21 cellular contexts compared by ENCODE assay signal in genomic region chr21:35506352-35506751, GRCh38.
DNase-seq lines count a peak whose midpoint lies in the region; ATAC-seq, FAIRE-seq and TF ChIP-seq lines count a peak whose summit lies in the region.
"Had no signal": no experiment of that assay in that cellular context is flagged by ENCODE, and none has a peak within 500 bp of the region (broad histone marks: within the 10 kb centered on the region; RNA-seq: fewer than 3 reads in every experiment).

No MANE protein-coding gene starts in this region.

- H2BK15ac ChIP-seq in H9 (ENCODE audit: low read depth, low read length), result no peak overlapping the region

- H3K56ac ChIP-seq in H9 (ENCODE audit: insufficient read length, low read depth, low read length), result no peak overlapping the region

- H3K4me2 ChIP-seq in H9 (ENCODE audit: insufficient read depth, insufficient read length, low read length), result peak overlapping the region; percentile 32
- H3K4me2 ChIP-seq in HepG2 (ENCODE audit: low read depth, low read length), result no peak overlapping the region
- H3K4me2 ChIP-seq: PC-9 had no signal

- H2AFZ ChIP-seq in H9 (ENCODE audit: low read length), result no peak overlapping the region
- no peak overlapping the region for H2AFZ ChIP-seq in HepG2 (ENCODE audit: low read length)
- H2AFZ ChIP-seq: PC-9 had no signal

- H3K4ac ChIP-seq in H9 (ENCODE audit: low read depth, low read length), result no peak overlapping the region

- H4K5ac ChIP-seq in H9 (ENCODE audit: insufficient read length, low read depth, low read length), result no peak overlapping the region

- ATAC-seq in upper lobe of left lung (ENCODE audit: low FRiP score in 2 of 2) (no peak), HepG2 (no peak)

- no peak overlapping the region for H4K91ac ChIP-seq in H9 (ENCODE audit: insufficient read length, low read depth, low read length)

- H4K8ac ChIP-seq in H9 (replicated peaks; ENCODE audit: insufficient read length, low read depth, low read length), result no peak overlapping the region

- no peak for TF ChIP-seq EP300 in upper lobe of left lung (IDR thresholded peaks at IDR 0.05)
- no peak for TF ChIP-seq EP300 in HepG2 (IDR thresholded peaks at IDR 0.05; ENCODE audit: low read depth in 2 of 2, low read length in 2 of 2)
- no peak for TF ChIP-seq EP300 in HepG2 (CRISPR knock-in tag; IDR thresholded peaks at IDR 0.05; ENCODE audit: borderline replicate concordance)

- H3K23ac ChIP-seq in H9 (ENCODE audit: insufficient read length, low read depth, low read length), result no peak overlapping the region

- no peak overlapping the region for H3K18ac ChIP-seq in H9 (ENCODE audit: insufficient read length, low read depth, low read length)

- H2BK5ac ChIP-seq in H9 (ENCODE audit: insufficient read length, low read length), result no peak overlapping the region

- POLR2A ChIA-PET in HepG2 (lab: Yijun Ruan, JAX), result no interaction called here

- H4K20me1 ChIP-seq in H9 (ENCODE audit: control insufficient read depth, insufficient read depth, insufficient read length) (no peaks in the 10 kb centered on the region), HepG2 (ENCODE audit: insufficient read depth, low read length) (no peaks in the 10 kb centered on the region)

- H3K27ac Mint-ChIP-seq in H9, result peak overlapping the region; percentile 8 to 65 (median 20); a peak in 2 of 7 replicates
- peak overlapping the region; percentile 19 for H3K27ac Mint-ChIP-seq in dendritic cell treated with granulocyte-macrophage colony-stimulating factor and Interleukin-4, amounts not matched to agents 40 ng/mL and 50 ng/mL, for 4 days

- no peak overlapping the region for H3K27ac ChIP-seq in H9 (ENCODE audit: insufficient read length, low read depth, low read length)
- no peak overlapping the region for H3K27ac ChIP-seq in upper lobe of left lung
- no peak overlapping the region for H3K27ac ChIP-seq in HepG2 (ENCODE audit: extremely low read length, insufficient read depth, low read length)
- H3K27ac ChIP-seq: PC-9 had no signal

- no peak overlapping the region for H2BK12ac ChIP-seq in H9 (ENCODE audit: insufficient read length, low read depth, low read length)

- H3K9me3 ChIP-seq in H9 (ENCODE audit: control insufficient read depth, low read depth, low read length), result no peaks in the 10 kb centered on the region
- H3K9me3 ChIP-seq in upper lobe of left lung, result no peaks in the 10 kb centered on the region
- H3K9me3 ChIP-seq in HepG2 (ENCODE audit: low read length), result no peaks in the 10 kb centered on the region
- H3K9me3 ChIP-seq: MG63 had no signal

- intact Hi-C loops in dendritic cell treated with granulocyte-macrophage colony-stimulating factor and Interleukin-4, amounts not matched to agents 40 ng/mL and 50 ng/mL, for 4 days (cut with micrococcal nuclease), result loop anchor here (5.0 to 10.0 kb wide), 2 partner anchors 222 to 759 kb away; no protein-coding TSS in a partner anchor
- intact Hi-C loops in HepG2 (cut with micrococcal nuclease; ENCODE audit: unreplicated experiment), result loop anchor here (10.0 kb wide), 2 partner anchors 452 to 612 kb away; no protein-coding TSS in a partner anchor

- H3K4me1 ChIP-seq in H9 (ENCODE audit: insufficient read depth, low read length) (peaks cover 14% of the 10 kb centered on the region), upper lobe of left lung (peaks cover 0 to 7% (median 4%) of the 10 kb centered on the region in 4 donors), HepG2 (ENCODE audit: insufficient read depth, low read length) (peaks cover 7% of the 10 kb centered on the region; the same call in 1 of the 2 replicates)

- no peak overlapping the region for H2AK5ac ChIP-seq in H9 (ENCODE audit: insufficient read length, low read length)

- no peak overlapping the region for H3K4me3 ChIP-seq in AG10803 (ENCODE audit: low read length)
- no peak overlapping the region for H3K4me3 ChIP-seq in upper lobe of left lung
- no peak overlapping the region for H3K4me3 ChIP-seq in HepG2 (replicated peaks in 1 of 3; ENCODE audit: insufficient read depth in 1 of 3, low read depth in 2 of 3, low read length in 3 of 3)
- H3K4me3 ChIP-seq: MG63, PC-9 had no signal

- H2BK20ac ChIP-seq in H9 (ENCODE audit: low read depth, low read length, poor library complexity, severe bottlenecking), result no peak overlapping the region

- no peaks in the 10 kb centered on the region for H3K23me2 ChIP-seq in H9 (ENCODE audit: insufficient read length, low read depth, low read length, poor library complexity, severe bottlenecking)

- no peaks in the 10 kb centered on the region for H3K36me3 ChIP-seq in upper lobe of left lung
- no peaks in the 10 kb centered on the region for H3K36me3 ChIP-seq in HepG2 (replicated peaks in 1 of 2; ENCODE audit: control insufficient read depth in 1 of 2, insufficient read depth in 2 of 2, low read length in 2 of 2)
- H3K36me3 ChIP-seq: MG63 had no signal

- BruUV-seq in HepG2 (replicated peaks; lab: Mats Ljungman, UMichigan), result no TSS peak

- no peak for TF ChIP-seq RAD21 in HepG2 (CRISPR knock-in tag; IDR thresholded peaks at IDR 0.05)

- in situ Hi-C loops in HepG2 (cut with HindIII; ENCODE audit: extremely low pct_ligation_motif_present, low pct_unique_long_range_greater_than_20kb), result no loop called here

- H3K4me3 Mint-ChIP-seq in H9, result peak overlapping the region; percentile 2 to 13; a peak in 3 of 5 replicates
- H3K4me3 Mint-ChIP-seq in dendritic cell treated with granulocyte-macrophage colony-stimulating factor and Interleukin-4, amounts not matched to agents 40 ng/mL and 50 ng/mL, for 4 days, result no peak overlapping the region
- H3K4me3 Mint-ChIP-seq: CD4-positive, CD25-positive, alpha-beta regulatory T cell had no signal

- no peaks in the 10 kb centered on the region for H3K27me3 Mint-ChIP-seq in H9 (ENCODE audit: low read depth)
- no peaks in the 10 kb centered on the region for H3K27me3 Mint-ChIP-seq in dendritic cell treated with granulocyte-macrophage colony-stimulating factor and Interleukin-4, amounts not matched to agents 40 ng/mL and 50 ng/mL, for 4 days

- no peak overlapping the region for H3T11ph ChIP-seq in H9 (ENCODE audit: low read length)

- no peak for FAIRE-seq in HepG2 (lab: Jason Lieb, UNC)
- FAIRE-seq: A204.1 had no signal

- TF ChIP-seq CTCF in AG10803 (conservative IDR thresholded peaks at IDR 0.05; ENCODE audit: low read length) (no peak), H9 (conservative IDR thresholded peaks at IDR 0.05) (no peak), upper lobe of left lung (IDR thresholded peaks at IDR 0.05) (no peak), HepG2 (CRISPR knock-in tag; IDR thresholded peaks at IDR 0.05) (no peak)

- H3K79me2 ChIP-seq in H9 (ENCODE audit: insufficient read depth, low read length) (no peaks in the 10 kb centered on the region), HepG2 (ENCODE audit: insufficient read depth, low read length) (no peaks in the 10 kb centered on the region)

- no peaks in the 10 kb centered on the region for H3K36me3 Mint-ChIP-seq in H9 (ENCODE audit: insufficient read depth in 1 of 3, low read depth in 3 of 3)
- H3K36me3 Mint-ChIP-seq in dendritic cell treated with granulocyte-macrophage colony-stimulating factor and Interleukin-4, amounts not matched to agents 40 ng/mL and 50 ng/mL, for 4 days (ENCODE audit: low read depth), result no peaks in the 10 kb centered on the region
- H3K36me3 Mint-ChIP-seq: CD4-positive, CD25-positive, alpha-beta regulatory T cell had no signal

- no peak overlapping the region for H3K14ac ChIP-seq in H9 (ENCODE audit: insufficient read depth, low read length)

- no peak for TF ChIP-seq POLR2A in upper lobe of left lung (IDR thresholded peaks at IDR 0.05)
- no peak for TF ChIP-seq POLR2A in HepG2 (IDR thresholded peaks at IDR 0.05; ENCODE audit: insufficient read depth in 1 of 2, low read depth in 2 of 2, low read length in 2 of 2)

- no peak overlapping the region for H2BK120ac ChIP-seq in H9 (ENCODE audit: low read depth, low read length, poor library complexity, severe bottlenecking)

- no peaks in the 10 kb centered on the region for H3K79me1 ChIP-seq in H9 (ENCODE audit: insufficient read depth, low read depth, low read length, poor library complexity, severe bottlenecking)

- no peaks in the 10 kb centered on the region for H3K9me3 Mint-ChIP-seq in H9
- H3K9me3 Mint-ChIP-seq in dendritic cell treated with granulocyte-macrophage colony-stimulating factor and Interleukin-4, amounts not matched to agents 40 ng/mL and 50 ng/mL, for 4 days, result no peaks in the 10 kb centered on the region
- H3K9me3 Mint-ChIP-seq: CD4-positive, CD25-positive, alpha-beta regulatory T cell had no signal

- H3K4me1 Mint-ChIP-seq in H9, result peaks cover 69 to 72% of the 10 kb centered on the region in 2 experiments
- H3K4me1 Mint-ChIP-seq in dendritic cell treated with granulocyte-macrophage colony-stimulating factor and Interleukin-4, amounts not matched to agents 40 ng/mL and 50 ng/mL, for 4 days (ENCODE audit: low read depth), result peaks cover 68% of the 10 kb centered on the region

- CTCF ChIA-PET in HepG2 (lab: Yijun Ruan, JAX; ENCODE audit: low intra/inter-chr PET ratio, low total read pairs), result no interaction called here

- H3K27me3 ChIP-seq in H9 (ENCODE audit: insufficient read depth, low read length) (no peaks in the 10 kb centered on the region), upper lobe of left lung (no peaks in the 10 kb centered on the region), HepG2 (ENCODE audit: control insufficient read depth in 1 of 2, insufficient read depth in 2 of 2, low read length in 2 of 2) (no peaks in the 10 kb centered on the region)
- H3K27me3 ChIP-seq: MG63 had no signal

- WGBS in H9 (ENCODE audit: extremely low coverage, insufficient read length, low lambda C conversion rate), result no CpG with 5 or more reads among the region's 3 CpGs
- 48 to 53% methylated on average over 3 of the region's 3 CpGs for WGBS in upper lobe of left lung, 2 donors
- WGBS in HepG2 (ENCODE audit: low lambda C conversion rate), result 54% methylated on average over 3 of the region's 3 CpGs

- H3K9ac ChIP-seq in H9 (ENCODE audit: extremely low read depth, insufficient read length, low read length) (no peak overlapping the region), HepG2 (ENCODE audit: insufficient read depth, low read depth, low read length) (no peak overlapping the region)

- DNase-seq in AG10803 (ENCODE audit: low read depth) (peak; percentile 40), H9 (no peak), left kidney (ENCODE audit: low read depth, low spot score) (peak; percentile 14), upper lobe of left lung (no peak), DMS 273 (lab: John Stamatoyannopoulos, UW; ENCODE audit: unreplicated experiment) (no peak), HepG2 (ENCODE audit: low spot score) (no peak), mesenteric fat pad (ENCODE audit: low spot score) (no peak)
- DNase-seq: Calu3; CD4-positive, CD25-positive, alpha-beta regulatory T cell; DMS79; GDM1; GOT3; MG63; NCI-H1092 treated with DMSO at 0.1 percent for 48 hours; NCI-H1694; NCI-H2107; NCI-H69; NK-92 treated with Interleukin-12 subunit alpha and Interleukin-12 subunit beta, amount 100 ng/mL, for 24 hours; PC-9 had no signal

TF ChIP-seq in HepG2, 621 proteins besides CTCF, POLR2A, EP300 and RAD21 (continues in another document):
- TF ChIP-seq ZFP37 (CRISPR knock-in tag; IDR thresholded peaks at IDR 0.05; ENCODE audit: borderline replicate concordance) (no peak), ZFY (CRISPR knock-in tag; IDR thresholded peaks at IDR 0.05) (no peak), ZNF343 (CRISPR knock-in tag; IDR thresholded peaks at IDR 0.05) (no peak), HNRNPL (IDR thresholded peaks at IDR 0.05; ENCODE audit: low read depth, low read length) (no peak)

Comparison
In these comparisons a context has a peak if more than half of its experiments do, and no peak if none do; other contexts are left out.
1. DNase-seq: peak in AG10803 (single experiment) and left kidney (single experiment); none in H9 (single experiment), upper lobe of left lung (0 of 2), DMS 273 (single experiment), HepG2 (single experiment) and mesenteric fat pad (single experiment).